Comparison of ENCODE assay signal across 8 cellular contexts in genomic region chr3:463793-464192, GRCh38.
A peak's percentile ranks its signal among the peaks of the same experiment; 100 is the strongest.
DNase-seq lines count a peak whose midpoint lies in the region; ATAC-seq lines count a peak whose summit lies in the region.
"Had no signal": no experiment of that assay in that cellular context is flagged by ENCODE, and none has a peak within 500 bp of the region (broad histone marks: within the 10 kb centered on the region; RNA-seq: fewer than 3 reads in every experiment).

No MANE protein-coding gene starts in this region.

- H3K4me3 Mint-ChIP-seq in memory B cell = peak overlapping the region; percentile 16

- DNase-seq in memory B cell (ENCODE audit: low spot score in 2 of 2) (peak in 1 of 2 donors; percentile 6), NCI-H2196 treated with DMSO at 0.1 percent for 48 hours (lab: John Stamatoyannopoulos, UW; ENCODE audit: unreplicated experiment) (no peak), NCI-H2029 treated with DMSO at 0.1 percent for 48 hours (lab: John Stamatoyannopoulos, UW) (no peak)
- DNase-seq in activated T-cell treated with anti-CD3 and anti-CD28 coated beads, Interleukin-2, amount 50 U/mL, for 1 hour = no peak
- DNase-seq: NCI-H82 had no signal

- H3K36me3 Mint-ChIP-seq in memory B cell = no peaks in the 10 kb centered on the region

- H3K9me3 Mint-ChIP-seq in memory B cell = no peaks in the 10 kb centered on the region

- H3K27ac Mint-ChIP-seq in memory B cell = peak overlapping the region; percentile 25

- no peaks in the 10 kb centered on the region for H3K27me3 Mint-ChIP-seq in memory B cell

- peaks cover 12% of the 10 kb centered on the region for H3K4me1 Mint-ChIP-seq in memory B cell

- ATAC-seq in GM19023 (IDR thresholded peaks at IDR 0.05; ENCODE audit: unreplicated experiment) (peak; percentile 99), GM21723 (IDR thresholded peaks at IDR 0.05; ENCODE audit: unreplicated experiment) (peak; percentile 98), HG03139 (IDR thresholded peaks at IDR 0.05; ENCODE audit: unreplicated experiment) (peak; percentile 99), memory B cell (ENCODE audit: low read depth) (peak; percentile 95)
